ENCODE assay signal across 20 cellular contexts in the genomic region with DNA sequence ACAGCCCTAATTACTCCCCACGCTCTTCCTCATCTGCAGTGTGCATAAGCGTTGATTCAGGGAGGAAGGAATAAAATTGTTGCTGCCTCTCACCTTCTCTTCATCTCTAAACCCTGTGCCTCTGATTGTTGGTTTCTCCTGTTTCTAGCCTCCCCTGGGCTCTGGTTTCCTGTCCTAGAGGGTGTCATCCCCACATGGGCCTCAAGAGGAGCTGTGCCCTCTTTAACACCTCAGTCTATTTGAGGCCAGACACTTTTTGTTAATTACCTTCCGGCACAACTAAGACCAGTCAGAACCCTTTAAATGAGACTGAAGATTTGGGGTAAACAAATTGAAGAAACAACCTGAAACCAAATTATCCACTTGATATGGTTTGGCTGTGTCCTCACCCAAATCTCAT. TPM values are rescaled to one million over a fixed set of nuclear protein-coding genes. Genes with fewer than 3 reads are reported as not detected.
DNase-seq lines count a peak whose midpoint lies in the region; ATAC-seq and TF ChIP-seq lines count a peak whose summit lies in the region.
"Had no signal": no experiment of that assay in that cellular context is flagged by ENCODE, and none has a peak within 500 bp of the region (broad histone marks: within the 10 kb centered on the region; RNA-seq: fewer than 3 reads in every experiment).

No MANE protein-coding gene starts in this region.

- H3K9me3 Mint-ChIP-seq in CD8-positive, alpha-beta memory T cell = peaks cover 11 to 22% (median 19%) of the 10 kb centered on the region in 5 donors

- H3K79me2 ChIP-seq in HCT116 (ENCODE audit: insufficient read depth, low read length) = no peaks in the 10 kb centered on the region

- peak overlapping the region in 6 of 7 donors; percentile 1 to 89 (median 34) for H3K4me3 Mint-ChIP-seq in CD8-positive, alpha-beta memory T cell
- H3K4me3 Mint-ChIP-seq: activated T-helper 1 cell treated with anti-CD3 and anti-CD28 coated beads, Interleukin-12 subunit alpha, Interleukin-12 subunit beta, Interleukin-2, Interleukin-4 antibody, amounts not matched to agents 30 ng/mL and 10 ng/mL and 1 ng/mL, durations not matched to agents 14 hours and 24 hours and 36 hours; T-cell had no signal

- H3K27me3 ChIP-seq in CD8-positive, alpha-beta memory T cell (ENCODE audit: insufficient read depth, low read length, poor library complexity, severe bottlenecking) = no peaks in the 10 kb centered on the region
- H3K27me3 ChIP-seq in HCT116 (ENCODE audit: insufficient read depth, low read length) = no peaks in the 10 kb centered on the region
- no peaks in the 10 kb centered on the region for H3K27me3 ChIP-seq in liver (ENCODE audit: control insufficient read depth in 4 of 4, insufficient read depth in 4 of 4, low read length in 3 of 4)
- no peaks in the 10 kb centered on the region for H3K27me3 ChIP-seq in esophagus muscularis mucosa
- no peaks in the 10 kb centered on the region for H3K27me3 ChIP-seq in sigmoid colon
- H3K27me3 ChIP-seq: tibial nerve had no signal

- H4K20me1 ChIP-seq in HCT116 (ENCODE audit: insufficient read depth) = no peaks in the 10 kb centered on the region

- H3K27me3 Mint-ChIP-seq in CD8-positive, alpha-beta memory T cell = peaks cover 0 to 1% of the 10 kb centered on the region in 2 donors
- H3K27me3 Mint-ChIP-seq: T-cell had no signal

- TF ChIP-seq RAD21 in HCT116 (IDR thresholded peaks at IDR 0.05; ENCODE audit: low read depth) (no peak), liver (IDR thresholded peaks at IDR 0.05) (peak in 1 of 2 donors; percentile 35)

- H3K9ac ChIP-seq in HCT116 (ENCODE audit: low read length) (no peak overlapping the region), liver (ENCODE audit: low read depth in 1 of 2, low read length in 2 of 2) (no peak overlapping the region)

- no peak for TF ChIP-seq POLR2A in HCT116 (IDR thresholded peaks at IDR 0.05; ENCODE audit: borderline replicate concordance, extremely low read depth, insufficient read depth, insufficient read length)
- no peak for TF ChIP-seq POLR2A in esophagus muscularis mucosa (IDR thresholded peaks at IDR 0.05; ENCODE audit: low read depth)
- no peak for TF ChIP-seq POLR2A in sigmoid colon (IDR thresholded peaks at IDR 0.05)

- BruUV-seq in HCT116 (replicated peaks; lab: Mats Ljungman, UMichigan) = no TSS peak

- RAD21 ChIA-PET in HCT116 (lab: Charles Lee; ENCODE audit: low non-redundant PET in 1 of 2, low total read pairs in 2 of 2, uncharacterized antibody in 2 of 2, unreplicated experiment in 2 of 2) = no interaction called here

- H3K27ac ChIP-seq in CD8-positive, alpha-beta memory T cell (ENCODE audit: low read depth, low read length) = no peak overlapping the region
- no peak overlapping the region for H3K27ac ChIP-seq in HCT116 (ENCODE audit: low read depth, low read length)
- no peak overlapping the region for H3K27ac ChIP-seq in liver (ENCODE audit: low read depth in 1 of 2, low read length in 2 of 2)
- H3K27ac ChIP-seq in esophagus muscularis mucosa (replicated peaks in 1 of 4) = no peak overlapping the region
- H3K27ac ChIP-seq in sigmoid colon = no peak overlapping the region
- H3K27ac ChIP-seq: tibial nerve, VCaP had no signal

- POLR2A ChIA-PET in CD8-positive, alpha-beta memory T cell (lab: Charles Lee) = no interaction called here
- POLR2A ChIA-PET in HCT116 (lab: Charles Lee) = no interaction called here

- H3K36me3 Mint-ChIP-seq in CD8-positive, alpha-beta memory T cell = peaks cover 0 to 14% (median 0%) of the 10 kb centered on the region in 3 donors
- H3K36me3 Mint-ChIP-seq: T-cell had no signal

- no peak overlapping the region for H3K4me3 ChIP-seq in CD8-positive, alpha-beta memory T cell (ENCODE audit: low read length)
- H3K4me3 ChIP-seq in HCT116 (replicated peaks in 1 of 2; ENCODE audit: low read depth in 1 of 2, low read length in 2 of 2) (no peak overlapping the region), cardiac fibroblast (replicated peaks in 1 of 2; ENCODE audit: low read depth in 2 of 2, low read length in 2 of 2) (no peak overlapping the region), liver (ENCODE audit: low read depth in 1 of 3, low read length in 3 of 3) (no peak overlapping the region), esophagus muscularis mucosa (no peak overlapping the region), sigmoid colon (no peak overlapping the region)
- H3K4me3 ChIP-seq: tibial nerve had no signal

- peaks cover 36 to 42% (median 37%) of the 10 kb centered on the region in 3 donors for H3K4me1 Mint-ChIP-seq in CD8-positive, alpha-beta memory T cell
- H3K4me1 Mint-ChIP-seq: naive B cell had no signal

- DNase-seq in CD8-positive, alpha-beta memory T cell = peak in 1 of 5 donors; percentile 9
- DNase-seq in HCT116 (ENCODE audit: low read depth, low spot score) (no peak), cardiac fibroblast (ENCODE audit: low read depth in 2 of 2) (no peak), esophagus muscularis mucosa (ENCODE audit: extremely low spot score) (no peak), sigmoid colon (no peak)
- DNase-seq in stimulated activated CD4-positive, alpha-beta T cell treated with anti-CD3 and anti-CD28 coated beads, Interleukin-1b, Interleukin-23, amount 100 ng/mL, for 48 hours = no peak
- no peak for DNase-seq in activated CD4-positive, alpha-beta T cell treated with anti-CD3 and anti-CD28 coated beads for 1 hour
- DNase-seq: naive B cell, NCI-H1436 treated with DMSO at 0.1 percent for 48 hours, NCI-H226 had no signal

- 95% methylated on average over 3 of the region's 3 CpGs for whole genome bisulfite sequencing in liver
- 92% methylated on average over 3 of the region's 3 CpGs for WGBS in esophagus muscularis mucosa
- 96 to 97% methylated on average over 3 of the region's 3 CpGs for WGBS in sigmoid colon, 2 donors

- no peak overlapping the region for H3K4me2 ChIP-seq in HCT116 (ENCODE audit: low read length)

- CTCF ChIA-PET in CD8-positive, alpha-beta memory T cell (lab: Charles Lee) = no interaction called here
- CTCF ChIA-PET in HCT116 (lab: Charles Lee) = no interaction called here

- no peaks in the 10 kb centered on the region for H3K36me3 ChIP-seq in CD8-positive, alpha-beta memory T cell (ENCODE audit: insufficient read depth, low read length)
- H3K36me3 ChIP-seq in HCT116 (ENCODE audit: control insufficient read depth in 1 of 2, insufficient read depth in 2 of 2, low read length in 2 of 2) (no peaks in the 10 kb centered on the region), liver (ENCODE audit: control insufficient read depth in 4 of 4, insufficient read depth in 3 of 4, low read depth in 1 of 4, low read length in 3 of 4) (no peaks in the 10 kb centered on the region), esophagus muscularis mucosa (no peaks in the 10 kb centered on the region), sigmoid colon (no peaks in the 10 kb centered on the region)
- H3K36me3 ChIP-seq: tibial nerve had no signal

- peak overlapping the region; percentile 5 to 96 (median 64) for H3K27ac Mint-ChIP-seq in CD8-positive, alpha-beta memory T cell
- H3K27ac Mint-ChIP-seq: activated T-helper 1 cell treated with anti-CD3 and anti-CD28 coated beads, Interleukin-12 subunit alpha, Interleukin-12 subunit beta, Interleukin-2, Interleukin-4 antibody, amounts not matched to agents 30 ng/mL and 10 ng/mL and 1 ng/mL, durations not matched to agents 14 hours and 24 hours and 36 hours; naive B cell had no signal

- H3K9me3 ChIP-seq in CD8-positive, alpha-beta memory T cell (ENCODE audit: low read length) = no peaks in the 10 kb centered on the region
- H3K9me3 ChIP-seq in HCT116 (ENCODE audit: control insufficient read depth in 1 of 2, insufficient read depth in 1 of 2, low read depth in 1 of 2, low read length in 2 of 2) (no peaks in the 10 kb centered on the region), liver (ENCODE audit: control insufficient read depth in 4 of 4, low read length in 3 of 4) (peaks cover 0 to 4% (median under 1%) of the 10 kb centered on the region in 4 donors), esophagus muscularis mucosa (peaks cover 0 to 24% (median 12%) of the 10 kb centered on the region in 4 donors), sigmoid colon (peaks cover 0 to 7% (median 3%) of the 10 kb centered on the region in 4 donors)

- TF ChIP-seq EP300 in esophagus muscularis mucosa (IDR thresholded peaks at IDR 0.05) (no peak), sigmoid colon (IDR thresholded peaks at IDR 0.05) (no peak)

- intact Hi-C loops in HCT116 (cut with micrococcal nuclease) = no loop called here
- intact Hi-C loops in esophagus muscularis mucosa (cut with DNase I) = no loop called here
- intact Hi-C loops in sigmoid colon (cut with DNase I) = no loop called here

- TF ChIP-seq CTCF in HCT116 (IDR thresholded peaks at IDR 0.05 in 2 of 3, conservative IDR thresholded peaks at IDR 0.05 in 1 of 3; ENCODE audit: borderline replicate concordance in 1 of 3, insufficient read depth in 1 of 3, low read depth in 2 of 3, low read length in 2 of 3) = peak in 2 of 3 experiments; percentile 38 to 43; a peak in 4 of 6 replicates
- peak; percentile 33 for TF ChIP-seq CTCF in cardiac fibroblast (IDR thresholded peaks at IDR 0.05; ENCODE audit: low read depth, low read length)
- peak; percentile 11 for TF ChIP-seq CTCF in liver (IDR thresholded peaks at IDR 0.05; ENCODE audit: low read depth, low read length, missing input control)
- TF ChIP-seq CTCF in esophagus muscularis mucosa (IDR thresholded peaks at IDR 0.05) = no peak
- no peak for TF ChIP-seq CTCF in sigmoid colon (IDR thresholded peaks at IDR 0.05)

- H2AFZ ChIP-seq in HCT116 (ENCODE audit: low read depth, low read length, poor library complexity, severe bottlenecking) = no peak overlapping the region

- no peak; the same call in 1 of the 2 replicates for ATAC-seq in HCT116

- peaks cover 15% of the 10 kb centered on the region for H3K4me1 ChIP-seq in CD8-positive, alpha-beta memory T cell (ENCODE audit: insufficient read depth, low read length)
- H3K4me1 ChIP-seq in HCT116 (ENCODE audit: control insufficient read depth in 1 of 2, insufficient read depth in 2 of 2, low read length in 2 of 2) (no peaks in the 10 kb centered on the region), liver (ENCODE audit: control insufficient read depth in 4 of 4, insufficient read depth in 4 of 4, low read length in 3 of 4) (no peaks in the 10 kb centered on the region), esophagus muscularis mucosa (no peaks in the 10 kb centered on the region), sigmoid colon (no peaks in the 10 kb centered on the region)
- H3K4me1 ChIP-seq: tibial nerve had no signal

- H3K9me2 ChIP-seq in HCT116 (ENCODE audit: insufficient read depth) = no peaks in the 10 kb centered on the region

TF ChIP-seq in HCT116, 20 proteins besides CTCF, POLR2A, EP300 and RAD21:
- TF ChIP-seq EZH2phosphoT487 (IDR thresholded peaks at IDR 0.05; ENCODE audit: borderline replicate concordance) = no peak
- no peak for TF ChIP-seq EZH2 (IDR thresholded peaks at IDR 0.05)
TF ChIP-seq in HCT116: peak in this region for 0.

TF ChIP-seq in liver, 16 proteins besides CTCF, POLR2A, EP300 and RAD21:
- no peak for TF ChIP-seq GABPA (IDR thresholded peaks at IDR 0.05 in 1 of 2, conservative IDR thresholded peaks at IDR 0.05 in 1 of 2)

RNA-seq across cellular contexts. Expression of a gene that starts 9.7 kb away (rescaled TPM):
- not detected for total RNA-seq in CD8-positive, alpha-beta memory T cell
- polyA plus RNA-seq in CD8-positive, alpha-beta memory T cell = not detected
- not detected for total RNA-seq in HCT116 (2021; ENCODE audit: unreplicated experiment)
- not detected in 2 replicates for polyA plus RNA-seq in HCT116 (2012)
- not detected for total RNA-seq in liver
- polyA plus RNA-seq in liver = not detected
- not detected for total RNA-seq in esophagus muscularis mucosa
- not detected for total RNA-seq in sigmoid colon
- polyA plus RNA-seq in sigmoid colon = not detected
- total RNA-seq: activated CD8-positive, alpha-beta memory T cell treated with anti-CD3 and anti-CD28 coated beads for 36 hours; activated T-helper 1 cell treated with anti-CD3 and anti-CD28 coated beads, Interleukin-12 subunit alpha, Interleukin-12 subunit beta, Interleukin-2, Interleukin-4 antibody, amounts not matched to agents 30 ng/mL and 10 ng/mL and 1 ng/mL, durations not matched to agents 14 hours and 24 hours and 36 hours; H4; lung microvascular endothelial cell; pulmonary artery endothelial cell; T-cell; tibial nerve had no signal
- polyA plus RNA-seq: adipose tissue had no signal

Comparison
In these comparisons a context has a peak if more than half of its experiments do, and no peak if none do; other contexts are left out.
1. CTCF ChIP-seq: peak in HCT116 (2 of 3), cardiac fibroblast (single experiment) and liver (single experiment); none in esophagus muscularis mucosa (0 of 3) and sigmoid colon (0 of 4).